ENCODE assay signal across 23 cellular contexts in the genomic region with DNA sequence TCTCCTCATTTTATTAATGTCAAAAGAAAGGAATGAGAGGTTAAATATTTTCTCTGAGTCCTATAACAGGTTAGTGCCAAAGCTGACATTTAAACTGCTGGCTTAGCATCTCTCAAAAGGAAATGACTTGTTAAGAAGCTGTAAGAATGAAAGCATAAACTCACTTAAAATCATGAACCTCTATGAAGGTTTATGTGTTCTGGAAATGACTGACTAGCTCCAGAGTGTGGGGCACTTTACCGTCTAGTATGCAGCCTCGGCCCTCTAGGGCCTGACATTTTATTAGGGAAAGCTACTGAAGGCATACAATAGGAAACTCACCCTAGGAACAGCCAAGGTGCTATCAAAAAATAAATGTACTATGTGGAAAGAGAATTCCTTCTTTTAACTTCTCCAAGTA. TPM values are rescaled to one million over a fixed set of nuclear protein-coding genes. Genes with fewer than 3 reads are reported as not detected.
"Had no signal": no experiment of that assay in that cellular context is flagged by ENCODE, and none has a peak within 500 bp of the region (broad histone marks: within the 10 kb centered on the region; RNA-seq: fewer than 3 reads in every experiment).

No MANE protein-coding gene starts in this region.

- DNase-seq: activated CD4-positive, alpha-beta T cell treated with anti-CD3 and anti-CD28 coated beads, Interleukin-2, amount 10 ng/mL, durations not matched to agents 7 days and 5 days; activated CD4-positive, CD25-positive, alpha-beta regulatory T cell; activated gamma-delta T cell; amygdala; caudate nucleus; dorsolateral prefrontal cortex; erythroblast; hypothalamus; islet precursor cell; left colon; natural killer cell; ovary; sigmoid colon; stimulated activated CD4-positive, alpha-beta T cell treated with anti-CD3 and anti-CD28 coated beads, Interleukin-1b, Interleukin-23, amount 100 ng/mL, for 48 hours; T-helper 9 cell; trophoblast cell had no signal

- H3K36me3 Mint-ChIP-seq: natural killer cell had no signal

- ATAC-seq: left colon, natural killer cell, SK-N-SH treated with all-trans-retinoic acid at 6 μM for 48 hours had no signal

- H3K27me3 ChIP-seq: dorsolateral prefrontal cortex, ovary, sigmoid colon, suprapubic skin, vagina had no signal

- H3K36me3 ChIP-seq: ovary, sigmoid colon, suprapubic skin, vagina had no signal

- H3K27ac Mint-ChIP-seq: activated CD4-positive, alpha-beta T cell treated with anti-CD3 and anti-CD28 coated beads, Interleukin-2, amount 10 ng/mL, durations not matched to agents 7 days and 5 days; activated naive CD8-positive, alpha-beta T cell; natural killer cell; stimulated activated naive CD8-positive, alpha-beta T cell treated with anti-CD3 and anti-CD28 coated beads, Interleukin-15, Interleukin-2, amounts not matched to agents 100 ng/mL and 50 ng/mL, for 24 hours had no signal

- H3K9me3 Mint-ChIP-seq: activated CD4-positive, alpha-beta T cell treated with anti-CD3 and anti-CD28 coated beads, Interleukin-2, amount 10 ng/mL, durations not matched to agents 7 days and 5 days; natural killer cell; stimulated activated naive CD8-positive, alpha-beta T cell treated with anti-CD3 and anti-CD28 coated beads, Interleukin-15, Interleukin-2, amounts not matched to agents 100 ng/mL and 50 ng/mL, for 24 hours had no signal

- H3K4me1 Mint-ChIP-seq: natural killer cell had no signal

- H3K27ac ChIP-seq: dorsolateral prefrontal cortex, ovary, sigmoid colon, suprapubic skin, vagina had no signal

- H3K4me3 ChIP-seq: dorsolateral prefrontal cortex, lung, ovary, sigmoid colon, suprapubic skin, vagina had no signal

- H3K27me3 Mint-ChIP-seq: activated CD4-positive, alpha-beta T cell treated with anti-CD3 and anti-CD28 coated beads, Interleukin-2, amount 10 ng/mL, durations not matched to agents 7 days and 5 days; activated naive CD8-positive, alpha-beta T cell; stimulated activated naive CD8-positive, alpha-beta T cell treated with anti-CD3 and anti-CD28 coated beads, Interleukin-15, Interleukin-2, amounts not matched to agents 100 ng/mL and 50 ng/mL, for 24 hours had no signal

- H3K9me3 ChIP-seq: ovary, sigmoid colon, suprapubic skin, vagina had no signal

- H3K4me3 Mint-ChIP-seq: activated CD4-positive, alpha-beta T cell treated with anti-CD3 and anti-CD28 coated beads, Interleukin-2, amount 10 ng/mL, durations not matched to agents 7 days and 5 days; activated naive CD8-positive, alpha-beta T cell; natural killer cell; stimulated activated naive CD8-positive, alpha-beta T cell treated with anti-CD3 and anti-CD28 coated beads, Interleukin-15, Interleukin-2, amounts not matched to agents 100 ng/mL and 50 ng/mL, for 24 hours had no signal

- H3K4me1 ChIP-seq: sigmoid colon, suprapubic skin, vagina had no signal

RNA-seq across cellular contexts. Expression of gene SPX, which starts 35.1 kb away (rescaled TPM):
- total RNA-seq: left colon, vagina had no signal

RNA-seq across cellular contexts. Expression of gene GYS2, which starts 43.5 kb away (rescaled TPM):
- total RNA-seq: activated CD4-positive, alpha-beta T cell treated with anti-CD3 and anti-CD28 coated beads, Interleukin-2, amount 10 ng/mL, durations not matched to agents 7 days and 5 days; frontal cortex; left colon; lung; natural killer cell had no signal
